ENCODE assay signal across 11 cellular contexts in the genomic region with DNA sequence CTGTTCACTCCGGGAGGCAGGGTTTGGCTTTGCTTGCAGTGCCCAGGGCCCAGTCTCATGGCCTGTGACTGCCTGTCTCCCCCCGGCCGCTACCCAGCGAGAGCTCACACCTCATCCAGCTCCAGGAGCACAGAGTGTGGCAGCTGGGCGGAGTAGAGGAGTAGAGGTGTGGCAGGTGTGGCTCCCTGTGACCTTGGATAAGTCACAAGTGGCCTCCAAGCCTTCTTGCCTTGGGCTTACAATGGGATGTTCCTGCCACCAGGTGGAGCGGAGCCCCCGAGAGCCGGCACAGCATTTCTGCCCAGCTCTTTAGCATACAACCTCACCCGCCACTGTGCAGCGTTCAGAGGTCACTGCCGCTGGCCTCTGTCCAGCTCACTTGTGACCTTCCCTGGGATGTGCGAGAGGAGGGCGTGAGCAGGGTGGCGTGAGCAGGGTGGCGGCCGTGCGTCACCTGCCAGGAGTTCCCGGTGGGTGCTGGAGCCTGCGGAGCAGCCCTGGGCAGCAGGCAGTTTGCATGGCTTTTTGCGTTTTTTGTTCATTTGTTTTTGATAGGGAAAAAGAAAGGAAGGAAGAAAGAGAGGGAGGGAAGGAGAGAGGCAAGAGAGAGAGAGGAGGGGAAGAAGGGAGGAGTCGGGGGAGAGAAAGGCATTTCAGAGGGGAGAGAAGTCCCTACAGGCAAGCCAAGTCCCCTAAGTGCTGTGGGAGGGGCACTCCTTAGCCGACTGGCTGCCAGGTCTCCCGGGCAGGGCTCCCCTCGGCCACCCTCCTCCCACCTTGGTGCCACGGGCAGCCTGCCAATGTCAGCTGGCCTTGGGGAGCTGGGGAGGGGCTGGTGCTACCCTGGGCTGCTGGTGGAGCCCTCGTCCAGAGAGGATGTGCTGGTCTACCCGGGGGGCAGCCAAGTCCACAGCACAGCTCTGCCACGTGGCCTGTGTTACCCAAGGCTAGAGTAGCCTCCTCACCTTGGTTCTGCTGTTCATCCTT. TPM values are rescaled to one million over a fixed set of nuclear protein-coding genes. Genes with fewer than 3 reads are reported as not detected.
A peak's percentile ranks its signal among the peaks of the same experiment; 100 is the strongest.
DNase-seq lines count a peak whose midpoint lies in the region; TF ChIP-seq lines count a peak whose summit lies in the region.
"Had no signal": no experiment of that assay in that cellular context is flagged by ENCODE, and none has a peak within 500 bp of the region (broad histone marks: within the 10 kb centered on the region; RNA-seq: fewer than 3 reads in every experiment).

No MANE protein-coding gene starts in this region.

- no peaks in the 10 kb centered on the region for H3K36me3 ChIP-seq in adrenal gland (replicated peaks in 1 of 2)
- no peaks in the 10 kb centered on the region for H3K36me3 ChIP-seq in kidney epithelial cell (ENCODE audit: control insufficient read depth, insufficient read depth, low read length)
- no peaks in the 10 kb centered on the region for H3K36me3 ChIP-seq in testis (ENCODE audit: low read depth, missing control alignments)

- H3K27me3 ChIP-seq in adrenal gland = no peaks in the 10 kb centered on the region
- peaks cover 2% of the 10 kb centered on the region for H3K27me3 ChIP-seq in kidney epithelial cell (ENCODE audit: control insufficient read depth, insufficient read depth, low read length)
- H3K27me3 ChIP-seq in testis = no peaks in the 10 kb centered on the region

- H3K4me1 ChIP-seq in adrenal gland (replicated peaks in 1 of 2) = peaks cover 0 to 18% of the 10 kb centered on the region in 2 donors
- H3K4me1 ChIP-seq in testis = peaks cover 5% of the 10 kb centered on the region

- H3K4me3 ChIP-seq in adrenal gland = peak overlapping the region in 1 of 4 donors; percentile 26
- no peak overlapping the region for H3K4me3 ChIP-seq in kidney epithelial cell (ENCODE audit: low read depth, low read length)
- no peak overlapping the region for H3K4me3 ChIP-seq in testis

- H3K36me3 Mint-ChIP-seq in activated CD4-positive, alpha-beta T cell treated with anti-CD3 and anti-CD28 coated beads, Interleukin-2, amount 10 ng/mL, durations not matched to agents 24 days and 14 days (ENCODE audit: low read depth) = no peaks in the 10 kb centered on the region
- H3K36me3 Mint-ChIP-seq: CD8-positive, alpha-beta T cell had no signal

- WGBS in adrenal gland, 4 donors = 35 to 48% (median 37%) methylated on average over 14 to 28 of the region's 28 CpGs
- WGBS in testis, 2 donors = 59 to 62% methylated on average over 26 to 28 of the region's 28 CpGs

- H3K4me3 Mint-ChIP-seq in activated CD4-positive, alpha-beta T cell treated with anti-CD3 and anti-CD28 coated beads, Interleukin-2, amount 10 ng/mL, durations not matched to agents 24 days and 14 days = no peak overlapping the region
- H3K4me3 Mint-ChIP-seq: CD8-positive, alpha-beta T cell had no signal

- TF ChIP-seq POLR2A in adrenal gland (IDR thresholded peaks at IDR 0.05) = no peak
- no peak for TF ChIP-seq POLR2A in testis (IDR thresholded peaks at IDR 0.05)

- H3K9me3 Mint-ChIP-seq in activated CD4-positive, alpha-beta T cell treated with anti-CD3 and anti-CD28 coated beads, Interleukin-2, amount 10 ng/mL, durations not matched to agents 24 days and 14 days = no peaks in the 10 kb centered on the region
- H3K9me3 Mint-ChIP-seq: CD8-positive, alpha-beta T cell had no signal

- no peaks in the 10 kb centered on the region for H3K9me3 ChIP-seq in adrenal gland (replicated peaks in 1 of 3)
- no peaks in the 10 kb centered on the region for H3K9me3 ChIP-seq in testis

- no peaks in the 10 kb centered on the region for H3K4me1 Mint-ChIP-seq in activated CD4-positive, alpha-beta T cell treated with anti-CD3 and anti-CD28 coated beads, Interleukin-2, amount 10 ng/mL, durations not matched to agents 24 days and 14 days

- TF ChIP-seq CTCF in adrenal gland (IDR thresholded peaks at IDR 0.05) (peak in 5 of 6 experiments; percentile 12 to 41 (median 31)), kidney epithelial cell (IDR thresholded peaks at IDR 0.05; ENCODE audit: insufficient read depth, low read length, poor library complexity, severe bottlenecking) (peak; percentile 29), testis (IDR thresholded peaks at IDR 0.05) (peak in 2 of 3 experiments; percentile 32 to 36)

- H3K27me3 Mint-ChIP-seq in activated CD4-positive, alpha-beta T cell treated with anti-CD3 and anti-CD28 coated beads, Interleukin-2, amount 10 ng/mL, durations not matched to agents 24 days and 14 days = no peaks in the 10 kb centered on the region

- intact Hi-C loops in activated CD4-positive, alpha-beta T cell treated with anti-CD3 and anti-CD28 coated beads, Interleukin-2, amount 10 ng/mL, durations not matched to agents 24 days and 14 days (cut with micrococcal nuclease) = no loop called here
- intact Hi-C loops in adrenal gland (cut with DNase I) = no loop called here
- intact Hi-C loops in testis (cut with DNase I; ENCODE audit: low total_unique reads) = no loop called here

- H3K27ac Mint-ChIP-seq in activated CD4-positive, alpha-beta T cell treated with anti-CD3 and anti-CD28 coated beads, Interleukin-2, amount 10 ng/mL, durations not matched to agents 24 days and 14 days = no peak overlapping the region
- H3K27ac Mint-ChIP-seq: CD8-positive, alpha-beta T cell had no signal

- peak; percentile 2 for DNase-seq in activated CD4-positive, alpha-beta T cell treated with anti-CD3 and anti-CD28 coated beads for 1 hour
- no peak for DNase-seq in activated CD4-positive, alpha-beta T cell treated with anti-CD3 and anti-CD28 coated beads, Interleukin-2, amount 10 ng/mL, durations not matched to agents 24 days and 14 days
- DNase-seq in adrenal gland (peak; percentile 71 to 88 (median 77)), kidney epithelial cell (ENCODE audit: low read depth) (no peak), testis (peak; percentile 72), OCI-M1 (lab: John Stamatoyannopoulos, UW) (no peak), AG20443 (ENCODE audit: low spot score) (no peak), NCI-H510A treated with DMSO at 0.1 percent for 48 hours (lab: John Stamatoyannopoulos, UW) (no peak)

- peak overlapping the region in 3 of 5 donors; percentile 61 to 94 (median 88) for H3K27ac ChIP-seq in adrenal gland
- no peak overlapping the region for H3K27ac ChIP-seq in testis

RNA-seq across cellular contexts. Expression of a gene that starts 42.6 kb away (rescaled TPM):
- not detected in 2 replicates for total RNA-seq in activated CD4-positive, alpha-beta T cell treated with anti-CD3 and anti-CD28 coated beads, Interleukin-2, amount 10 ng/mL, durations not matched to agents 24 days and 14 days
- total RNA-seq in adrenal gland (not detected), kidney epithelial cell (not detected in 2 replicates), testis (under 1 TPM in 1 of 2 donors, not detected in 1; 0.31 TPM)
- polyA plus RNA-seq in adrenal gland (not detected), testis (ENCODE audit: insufficient read depth, low read depth, low replicate concordance) (not detected)
- total RNA-seq: CD8-positive, alpha-beta T cell; LHCN-M2; temporal lobe had no signal

Comparison
In these comparisons a context has a peak if more than half of its experiments do, and no peak if none do; other contexts are left out.
1. DNase-seq: peak in activated CD4-positive, alpha-beta T cell treated with anti-CD3 and anti-CD28 coated beads for 1 hour (single experiment), adrenal gland (7 of 7) and testis (single experiment); none in activated CD4-positive, alpha-beta T cell treated with anti-CD3 and anti-CD28 coated beads, Interleukin-2, amount 10 ng/mL, durations not matched to agents 24 days and 14 days (single experiment), kidney epithelial cell (single experiment), OCI-M1 (single experiment), AG20443 (single experiment) and NCI-H510A treated with DMSO at 0.1 percent for 48 hours (single experiment).
2. H3K27ac ChIP-seq: peak in adrenal gland (3 of 5); none in testis (0 of 2).
3. Peak in every context shown above with its lines, with median percentiles within 50 percentile points of each other: CTCF ChIP-seq.